Comparison of ENCODE assay signal across 16 cellular contexts in the genomic region with DNA sequence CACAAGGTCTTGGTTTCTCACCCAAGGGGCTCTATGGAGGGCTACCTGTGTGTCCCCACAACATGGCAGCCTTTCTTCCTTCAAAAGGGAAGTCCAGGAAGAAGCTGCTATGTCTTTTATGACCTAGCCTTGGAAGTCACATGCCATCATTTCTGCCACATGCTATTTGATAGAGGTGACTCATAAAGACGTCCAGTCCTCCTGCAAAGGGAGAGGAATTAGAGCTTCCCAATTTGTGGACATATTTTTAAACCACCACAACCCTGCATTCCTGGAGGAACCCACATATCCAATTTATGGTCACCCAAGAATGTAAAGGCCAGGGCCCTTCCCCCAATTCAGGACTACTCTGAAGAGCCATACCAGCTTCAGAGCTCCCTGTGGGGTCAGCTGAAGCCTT.
"Had no signal": no experiment of that assay in that cellular context is flagged by ENCODE, and none has a peak within 500 bp of the region (broad histone marks: within the 10 kb centered on the region; RNA-seq: fewer than 3 reads in every experiment).

No MANE protein-coding gene starts in this region.

- H3K4me1 ChIP-seq: esophagus muscularis mucosa, upper lobe of left lung had no signal

- H3K27ac ChIP-seq: cardiac muscle cell, esophagus muscularis mucosa, upper lobe of left lung had no signal

- H3K36me3 ChIP-seq: cardiac muscle cell, esophagus muscularis mucosa, upper lobe of left lung had no signal

- H3K27me3 ChIP-seq: upper lobe of left lung had no signal

- FAIRE-seq: colon, kidney, small intestine had no signal

- DNase-seq: activated naive CD4-positive, alpha-beta T cell treated with anti-CD3 and anti-CD28 coated beads, Interleukin-2, amount 50 U/mL, for 16 hours; activated T-cell treated with anti-CD3 and anti-CD28 coated beads, Interleukin-2, amount 50 U/mL, for 24 hours; glutamatergic neuron; hypothalamus; kidney; mesendoderm; right cardiac atrium; small intestine; stimulated activated naive CD8-positive, alpha-beta T cell treated with anti-CD3 and anti-CD28 coated beads, Interleukin-15, amount 100 ng/mL, for 72 hours; SW 1271; upper lobe of left lung had no signal

- H3K4me3 ChIP-seq: cardiac muscle cell, esophagus muscularis mucosa, upper lobe of left lung had no signal

- ATAC-seq: activated CD4-positive, CD25-positive, alpha-beta regulatory T cell treated with anti-CD3 and anti-CD28 coated beads, Interleukin-2, amount 50 U/mL, for 24 hours; natural killer cell treated with Interleukin-12 subunit alpha and Interleukin-12 subunit beta and Interleukin-15 and Interleukin-18, amount 100 ng/mL, for 72 hours; right cardiac atrium; stimulated activated naive CD8-positive, alpha-beta T cell treated with anti-CD3 and anti-CD28 coated beads, Interleukin-15, amount 100 ng/mL, for 72 hours had no signal

- H3K9me3 ChIP-seq: esophagus muscularis mucosa, upper lobe of left lung had no signal
